Comparison of ENCODE assay signal across 1 cellular context in the genomic region with DNA sequence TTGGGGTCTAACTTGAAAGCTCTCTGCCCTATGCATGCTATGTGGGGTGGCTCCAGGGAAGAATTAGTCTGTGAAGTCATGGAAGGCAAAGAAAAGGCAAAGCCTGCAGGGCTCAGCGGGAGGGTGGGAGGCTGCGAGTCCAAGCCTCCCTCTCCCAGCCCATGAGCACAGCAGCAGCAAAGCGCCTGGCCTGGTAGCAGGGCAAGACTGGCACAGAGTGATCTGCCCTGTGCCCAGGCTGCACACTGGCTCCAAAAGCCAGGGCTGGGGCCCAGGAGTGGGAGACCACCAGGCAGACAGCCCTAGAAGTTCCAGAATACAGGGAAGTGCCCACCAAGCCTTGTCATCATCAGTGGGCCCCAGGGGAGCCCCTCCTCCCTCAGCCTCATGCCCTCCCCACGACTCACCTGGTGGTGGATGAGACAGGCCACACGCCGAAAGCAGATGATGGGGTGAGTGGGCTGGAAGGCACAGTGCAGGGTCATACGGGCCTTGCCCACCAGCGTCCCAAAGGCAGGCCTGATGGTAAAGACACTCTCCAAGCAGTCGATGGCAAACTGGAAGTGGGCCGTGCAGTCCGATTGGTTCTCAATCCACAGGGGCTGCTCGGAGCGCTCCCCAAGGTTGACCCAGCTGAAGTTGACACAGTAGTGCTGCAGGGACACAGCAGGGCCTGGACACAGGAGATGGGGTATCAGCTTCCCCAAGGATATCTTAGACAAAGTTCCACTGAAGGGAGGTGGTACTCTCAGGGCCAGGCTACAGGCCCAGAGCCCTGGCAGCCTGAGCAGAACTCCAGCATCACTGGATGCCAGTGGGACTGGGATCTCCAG.
TF ChIP-seq lines count a peak whose summit lies in the region.

No MANE protein-coding gene starts in this region.

TF ChIP-seq in SK-N-SH, 30 proteins besides CTCF, POLR2A, EP300 and RAD21 (continued from another document):
- TF ChIP-seq, protein P1, sequence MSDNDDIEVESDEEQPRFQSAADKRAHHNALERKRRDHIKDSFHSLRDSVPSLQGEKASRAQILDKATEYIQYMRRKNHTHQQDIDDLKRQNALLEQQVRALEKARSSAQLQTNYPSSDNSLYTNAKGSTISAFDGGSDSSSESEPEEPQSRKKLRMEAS (IDR thresholded peaks at IDR 0.05; ENCODE audit: low read depth) = no peak
- TF ChIP-seq MEF2A (IDR thresholded peaks at IDR 0.05; ENCODE audit: borderline replicate concordance, low read depth) (no peak), FOSL2 (IDR thresholded peaks at IDR 0.05; ENCODE audit: borderline replicate concordance, low read depth) (no peak), ELF1 (IDR thresholded peaks at IDR 0.05) (no peak), YY1 (IDR thresholded peaks at IDR 0.05; ENCODE audit: low read depth) (no peak), CHD2 (IDR thresholded peaks at IDR 0.05; ENCODE audit: low read length, partially characterized antibody) (no peak)
